Comparison of ENCODE assay signal across 9 cellular contexts in genomic region chr14:32933943-32934890, GRCh38. TPM values are rescaled to one million over a fixed set of nuclear protein-coding genes. Genes with fewer than 3 reads are reported as not detected.
DNase-seq lines count a peak whose midpoint lies in the region; ATAC-seq and TF ChIP-seq lines count a peak whose summit lies in the region.
"Had no signal": no experiment of that assay in that cellular context is flagged by ENCODE, and none has a peak within 500 bp of the region (broad histone marks: within the 10 kb centered on the region; RNA-seq: fewer than 3 reads in every experiment).

No MANE protein-coding gene starts in this region.

- POLR2A ChIA-PET in IMR-90 (lab: Charles Lee; ENCODE audit: unreplicated experiment) = no interaction called here

- H3K27me3 ChIP-seq in IMR-90 (ENCODE audit: control insufficient read depth, insufficient read depth, low read length) (peaks cover 57% of the 10 kb centered on the region), ascending aorta (no peaks in the 10 kb centered on the region), smooth muscle cell (ENCODE audit: low read depth) (peaks cover 88% of the 10 kb centered on the region)

- H3K9me1 ChIP-seq in IMR-90 (ENCODE audit: insufficient read depth, low read length) = no peaks in the 10 kb centered on the region

- H2AFZ ChIP-seq in IMR-90 (replicated peaks; ENCODE audit: low read length, poor library complexity) (peak overlapping the region; percentile 65), smooth muscle cell (ENCODE audit: low read depth) (peak overlapping the region; percentile 81)

- H3K36me3 ChIP-seq in IMR-90 (ENCODE audit: control insufficient read depth, insufficient read depth, low read length) = no peaks in the 10 kb centered on the region
- no peaks in the 10 kb centered on the region for H3K36me3 ChIP-seq in ascending aorta
- no peaks in the 10 kb centered on the region for H3K36me3 ChIP-seq in smooth muscle cell (ENCODE audit: low read depth)

- peak overlapping the region; percentile 57 for H3K4me3 ChIP-seq in AG10803 (ENCODE audit: low read length)
- H3K4me3 ChIP-seq in IMR-90 (ENCODE audit: insufficient read depth, low read depth, low read length) = no peak overlapping the region
- H3K4me3 ChIP-seq in ascending aorta = peak overlapping the region; percentile 55 to 70
- peak overlapping the region; percentile 47 for H3K4me3 ChIP-seq in smooth muscle cell

- H2AK9ac ChIP-seq in IMR-90 (replicated peaks; ENCODE audit: low read depth, low read length, poor library complexity) = no peak overlapping the region

- no peak overlapping the region for H3K56ac ChIP-seq in IMR-90 (ENCODE audit: extremely low read depth, insufficient read depth, low read length)

- H3K4me2 ChIP-seq in IMR-90 (ENCODE audit: low read depth, low read length) = peak overlapping the region; percentile 25; the same call in 1 of the 2 replicates
- H3K4me2 ChIP-seq in smooth muscle cell = peak overlapping the region; percentile 91

- no peak overlapping the region for H4K8ac ChIP-seq in IMR-90 (ENCODE audit: low read depth in 2 of 2, low read length in 2 of 2)

- no peaks in the 10 kb centered on the region for H3K79me2 ChIP-seq in smooth muscle cell (ENCODE audit: low read depth)

- no peak for ATAC-seq in IMR-90 (ENCODE audit: low read depth)
- ATAC-seq in GM18909 (IDR thresholded peaks at IDR 0.05; ENCODE audit: poor library complexity, unreplicated experiment) = no peak

- no TSS peak for BruUV-seq in IMR-90 (replicated peaks; lab: Mats Ljungman, UMichigan)

- in situ Hi-C loops in IMR-90 (cut with MboI; ENCODE audit: low sequenced_read_pairs) = no loop called here

- CTCF ChIA-PET in IMR-90 (lab: Yijun Ruan, JAX) = no interaction called here

- H3K27ac ChIP-seq in IMR-90 (ENCODE audit: insufficient read depth, low read length) (no peak overlapping the region), ascending aorta (no peak overlapping the region), smooth muscle cell (ENCODE audit: low read depth) (no peak overlapping the region)

- intact Hi-C loops in IMR-90 (cut with micrococcal nuclease) (no loop called here), ascending aorta (cut with DNase I) (loop anchor here (10.0 kb wide), 3 partner anchors 229 to 1011 kb away; partner anchors contain the start of gene ARHGAP5)

- no peaks in the 10 kb centered on the region for H4K20me1 ChIP-seq in IMR-90 (ENCODE audit: insufficient read depth, low read length)
- peaks cover 6% of the 10 kb centered on the region for H4K20me1 ChIP-seq in smooth muscle cell (ENCODE audit: low read depth)

- H3K9ac ChIP-seq in IMR-90 (ENCODE audit: low read depth, low read length) (no peak overlapping the region), smooth muscle cell (ENCODE audit: low read depth) (no peak overlapping the region)

- H3K79me1 ChIP-seq in IMR-90 (ENCODE audit: low read depth in 1 of 2, low read length in 2 of 2) = no peaks in the 10 kb centered on the region

- TF ChIP-seq RAD21 in IMR-90 (IDR thresholded peaks at IDR 0.05; ENCODE audit: low read length) = no peak

- H3K23ac ChIP-seq in IMR-90 (ENCODE audit: low read depth, low read length) = no peak overlapping the region

- no peak overlapping the region for H2BK120ac ChIP-seq in IMR-90 (ENCODE audit: low read depth, low read length)

- no peak overlapping the region for H4K5ac ChIP-seq in IMR-90 (ENCODE audit: low read depth, low read length)

- H3F3A ChIP-seq in smooth muscle cell (ENCODE audit: low read depth) = peaks cover 6% of the 10 kb centered on the region

- H3K4me1 ChIP-seq in IMR-90 (ENCODE audit: control insufficient read depth, insufficient read depth, low read length) (peaks cover 3% of the 10 kb centered on the region; the same call in 1 of the 2 replicates), ascending aorta (peaks cover 3 to 15% of the 10 kb centered on the region in 2 donors), smooth muscle cell (ENCODE audit: low read depth) (peaks cover 25% of the 10 kb centered on the region)

- H3K14ac ChIP-seq in IMR-90 (replicated peaks; ENCODE audit: low read depth, low read length) = no peak overlapping the region

- DNase-seq in AG10803 (ENCODE audit: low read depth) = peak; percentile 29
- no peak for DNase-seq in IMR-90
- DNase-seq in ascending aorta (ENCODE audit: low spot score in 2 of 2) = no peak
- DNase-seq in iPS-NIHi7 (ENCODE audit: extremely low spot score) = peak; percentile 49
- DNase-seq in smooth muscle cell (lab: John Stamatoyannopoulos, UW; ENCODE audit: unreplicated experiment) = no peak
- no peak for DNase-seq in SKM-1 treated with dmso at 0.1 percent for 144 hours (lab: John Stamatoyannopoulos, UW; ENCODE audit: unreplicated experiment)
- DNase-seq in effector CD8-positive, alpha-beta T cell (lab: John Stamatoyannopoulos, UW) = no peak

- H2BK5ac ChIP-seq in IMR-90 (ENCODE audit: low read depth, low read length, poor library complexity, severe bottlenecking) = no peak overlapping the region

- no peak overlapping the region for H2BK15ac ChIP-seq in IMR-90 (ENCODE audit: low read depth, low read length)

- no peak overlapping the region for H3K4ac ChIP-seq in IMR-90 (ENCODE audit: low read depth, low read length)

- no peak overlapping the region for H2BK20ac ChIP-seq in IMR-90 (ENCODE audit: low read depth, low read length)

- H3K9me3 ChIP-seq in IMR-90 (ENCODE audit: control insufficient read depth, insufficient read depth, low read length) (peaks cover 2% of the 10 kb centered on the region; the same call in 1 of the 2 replicates), ascending aorta (no peaks in the 10 kb centered on the region), smooth muscle cell (replicated peaks; ENCODE audit: low read depth) (no peaks in the 10 kb centered on the region)

- TF ChIP-seq POLR2A in IMR-90 (IDR thresholded peaks at IDR 0.05; ENCODE audit: low read depth, low read length) = no peak

- H3K18ac ChIP-seq in IMR-90 (ENCODE audit: low read depth, low read length) = no peak overlapping the region

- TF ChIP-seq CTCF in AG10803 (conservative IDR thresholded peaks at IDR 0.05; ENCODE audit: low read length) (no peak), IMR-90 (conservative IDR thresholded peaks at IDR 0.05; ENCODE audit: low read depth, low read length) (no peak), ascending aorta (IDR thresholded peaks at IDR 0.05) (no peak), smooth muscle cell (IDR thresholded peaks at IDR 0.05; ENCODE audit: borderline replicate concordance, insufficient read depth, poor library complexity, severe bottlenecking) (no peak)

- 1% methylated on average over 22 of the region's 80 CpGs; no CpG with 5 or more reads in 1 of the 2 experiments for WGBS in IMR-90 (ENCODE audit: extremely low coverage in 2 of 2, insufficient read length in 1 of 2), 2 experiments
- WGBS in smooth muscle cell (ENCODE audit: low lambda C conversion rate) = under 1% methylated on average over 53 of the region's 80 CpGs

- H4K91ac ChIP-seq in IMR-90 (ENCODE audit: insufficient read depth, low read depth, low read length) = no peak overlapping the region

- no peak overlapping the region for H2AK5ac ChIP-seq in IMR-90 (ENCODE audit: low read depth, low read length)

- dilution Hi-C loops in IMR-90 (cut with HindIII; ENCODE audit: low sequenced_read_pairs, unreplicated experiment) = no loop called here

TF ChIP-seq in IMR-90, 13 proteins besides CTCF, POLR2A, EP300 and RAD21:
- no peak for TF ChIP-seq BHLHE40 (IDR thresholded peaks at IDR 0.05; ENCODE audit: low read depth, low read length)
- TF ChIP-seq MAFK (IDR thresholded peaks at IDR 0.05; ENCODE audit: low read depth, low read length) = no peak

RNA-seq across cellular contexts. Expression of gene NPAS3, which starts 4.5 kb away (rescaled TPM):
- total RNA-seq in IMR-90 (2012; rRNA removed) (not detected in 2 replicates), ascending aorta (not detected), smooth muscle cell (1.2 and 2.0 TPM in 2 replicates)
- polyA plus RNA-seq in IMR-90 (2012; rRNA removed) (not detected in 2 replicates), smooth muscle cell (0.19 and 0.79 TPM in 2 replicates)
- polyA plus RNA-seq in IMR-90 (2012; cell fraction: cytosol; rRNA removed) = not detected in 2 replicates
- not detected in 2 replicates for polyA plus RNA-seq in IMR-90 (2012; cell fraction: nucleus; rRNA removed; ENCODE audit: low replicate concordance)
- total RNA-seq: bronchial epithelial cell had no signal

Comparison
In these comparisons a context has a peak if more than half of its experiments do, and no peak if none do; other contexts are left out.
1. DNase-seq: peak in AG10803 (single experiment) and iPS-NIHi7 (single experiment); none in IMR-90 (single experiment), ascending aorta (0 of 2), smooth muscle cell (single experiment), SKM-1 treated with dmso at 0.1 percent for 144 hours (single experiment) and effector CD8-positive, alpha-beta T cell (single experiment).